Comparison of ENCODE assay signal across 31 cellular contexts in genomic region chr12:33593753-33594152, GRCh38.
"Had no signal": no experiment of that assay in that cellular context is flagged by ENCODE, and none has a peak within 500 bp of the region (broad histone marks: within the 10 kb centered on the region; RNA-seq: fewer than 3 reads in every experiment).

No MANE protein-coding gene starts in this region.

- H3K27me3 ChIP-seq: ascending aorta, cardiac muscle cell had no signal

- H3K4me3 ChIP-seq: ascending aorta, cardiac muscle cell had no signal

- H3K27ac ChIP-seq: ascending aorta, cardiac muscle cell, WERI-Rb-1 had no signal

- DNase-seq: activated CD4-positive, alpha-beta memory T cell treated with anti-CD3 and anti-CD28 coated beads, Interleukin-2, amount 10 ng/mL, durations not matched to agents 7 days and 5 days; activated CD4-positive, alpha-beta T cell treated with anti-CD3 and anti-CD28 coated beads for 1 hour; activated CD4-positive, alpha-beta T cell treated with anti-CD3 and anti-CD28 coated beads for 36 hours; activated CD4-positive, alpha-beta T cell treated with anti-CD3 and anti-CD28 coated beads for 48 hours; activated CD4-positive, alpha-beta T cell treated with anti-CD3 and anti-CD28 coated beads, Interleukin-2, amount 10 ng/mL, durations not matched to agents 7 days and 5 days; activated CD4-positive, alpha-beta T cell treated with anti-CD3 and anti-CD28 coated beads, Interleukin-2, amount 50 U/mL, for 48 hours; activated CD4-positive, CD25-positive, alpha-beta regulatory T cell; activated CD8-positive, alpha-beta memory T cell treated with anti-CD3 and anti-CD28 coated beads for 24 hours; activated CD8-positive, alpha-beta memory T cell treated with anti-CD3 and anti-CD28 coated beads, Interleukin-2, amount 10 ng/mL, durations not matched to agents 7 days and 5 days; activated CD8-positive, alpha-beta memory T cell treated with anti-CD3 and anti-CD28 coated beads, Interleukin-2, amount 50 U/mL, for 48 hours; activated CD8-positive, alpha-beta T cell treated with anti-CD3 and anti-CD28 coated beads, Interleukin-2, amount 10 ng/mL, durations not matched to agents 7 days and 5 days; activated effector memory CD4-positive, alpha-beta T cell treated with Interleukin-2 at 50 U/mL for 16 hours; activated gamma-delta T cell; activated naive CD4-positive, alpha-beta T cell treated with anti-CD3 and anti-CD28 coated beads, Interleukin-2, amount 10 ng/mL, durations not matched to agents 7 days and 5 days; activated naive CD4-positive, alpha-beta T cell treated with Interleukin-2 at 50 U/mL for 16 hours; activated naive CD8-positive, alpha-beta T cell treated with anti-CD3 and anti-CD28 coated beads, Interleukin-2, amount 10 ng/mL, durations not matched to agents 7 days and 5 days; activated naive CD8-positive, alpha-beta T cell treated with anti-CD3 and anti-CD28 coated beads, Interleukin-2, amount 50 U/mL, for 24 hours; activated T-cell treated with anti-CD3 and anti-CD28 coated beads, Interleukin-2, amount 50 U/mL, for 24 hours; activated T-cell treated with anti-CD3 and anti-CD28 coated beads, Interleukin-2, amount 50 U/mL, for 48 hours; amygdala; anterior cingulate cortex; caudate nucleus; cerebellar nuclear complex; T-helper 1 cell; T-helper 2 cell; T-helper 9 cell; WERI-Rb-1 had no signal

- H3K36me3 ChIP-seq: ascending aorta, cardiac muscle cell, WERI-Rb-1 had no signal

- H3K4me1 ChIP-seq: ascending aorta had no signal

- H3K9me3 ChIP-seq: ascending aorta had no signal

- FAIRE-seq: bronchial epithelial cell, TTC549 had no signal
